In genomic region chr6:46626228-46626909, GRCh38 we compare ENCODE assay signal across 8 cellular contexts. TPM values are rescaled to one million over a fixed set of nuclear protein-coding genes. Genes with fewer than 3 reads are reported as not detected.
DNase-seq lines count a peak whose midpoint lies in the region; ATAC-seq and TF ChIP-seq lines count a peak whose summit lies in the region.

No MANE protein-coding gene starts in this region.

- H3K9me3 Mint-ChIP-seq in neural progenitor cell = no peaks in the 10 kb centered on the region

- POLR2A ChIA-PET in AG04449 (lab: Yijun Ruan, JAX) = no interaction called here
- POLR2A ChIA-PET in Panc1 (lab: Charles Lee) = no interaction called here

- no peak overlapping the region for H3K4me2 ChIP-seq in neural progenitor cell

- H3K4me3 Mint-ChIP-seq in neural progenitor cell = no peak overlapping the region

- no peak overlapping the region for H2AFZ ChIP-seq in neural progenitor cell (replicated peaks)

- H3K9ac ChIP-seq in neural progenitor cell = no peak overlapping the region

- no peaks in the 10 kb centered on the region for H3K4me1 Mint-ChIP-seq in neural progenitor cell

- H3K36me3 ChIP-seq in Panc1 (ENCODE audit: control insufficient read depth, insufficient read depth, low read length) (no peaks in the 10 kb centered on the region), neural progenitor cell (no peaks in the 10 kb centered on the region)

- DNase-seq in AG04449 (ENCODE audit: low read depth, low spot score) = no peak
- DNase-seq in GM12865 (ENCODE audit: low read depth) = peak; percentile 41
- DNase-seq in Panc1 (ENCODE audit: low read depth, low spot score) = no peak
- DNase-seq in epithelial cell of proximal tubule (ENCODE audit: low read depth) = no peak
- DNase-seq in neural progenitor cell (ENCODE audit: low spot score) = peak; percentile 13
- DNase-seq in activated CD8-positive, alpha-beta memory T cell treated with anti-CD3 and anti-CD28 coated beads, Interleukin-2, amount 50 U/mL, for 48 hours = no peak

- H3K4me1 ChIP-seq in Panc1 (ENCODE audit: control insufficient read depth, insufficient read depth, low read length) (no peaks in the 10 kb centered on the region), neural progenitor cell (no peaks in the 10 kb centered on the region)

- H3K4me3 ChIP-seq in AG04449 (ENCODE audit: low read depth, low read length) (no peak overlapping the region), GM12865 (ENCODE audit: low read depth, low read length) (no peak overlapping the region), Panc1 (ENCODE audit: low read depth in 2 of 2, low read length in 2 of 2) (no peak overlapping the region), epithelial cell of proximal tubule (ENCODE audit: low read depth, low read length) (no peak overlapping the region), neural progenitor cell (no peak overlapping the region)

- ATAC-seq in HG03108 (IDR thresholded peaks at IDR 0.05; ENCODE audit: unreplicated experiment) (peak; percentile 63), Panc1 (no peak), GM18498 (IDR thresholded peaks at IDR 0.05; ENCODE audit: unreplicated experiment) (no peak)

- H3K27ac Mint-ChIP-seq in neural progenitor cell = no peak overlapping the region

- CTCF ChIA-PET in AG04449 (lab: Yijun Ruan, JAX) (no interaction called here), Panc1 (lab: Charles Lee) (no interaction called here)

- H3K36me3 Mint-ChIP-seq in neural progenitor cell = no peaks in the 10 kb centered on the region

- no peaks in the 10 kb centered on the region for H4K20me1 ChIP-seq in neural progenitor cell (ENCODE audit: low read depth)

- no peaks in the 10 kb centered on the region for H3K27me3 Mint-ChIP-seq in neural progenitor cell (ENCODE audit: insufficient read depth, low read depth)

- in situ Hi-C loops in Panc1 (cut with HindIII; ENCODE audit: low pct_unique_long_range_greater_than_20kb, low sequenced_read_pairs) = no loop called here

- H3K79me2 ChIP-seq in neural progenitor cell (ENCODE audit: low read depth) = no peaks in the 10 kb centered on the region

- no peaks in the 10 kb centered on the region for H3K27me3 ChIP-seq in Panc1 (ENCODE audit: control insufficient read depth, insufficient read depth, low read length)
- no peaks in the 10 kb centered on the region for H3K27me3 ChIP-seq in neural progenitor cell

- intact Hi-C loops in Panc1 (cut with micrococcal nuclease; ENCODE audit: unreplicated experiment) = loop anchor here (2.0 to 5.0 kb wide), 2 partner anchors 208 to 404 kb away; no protein-coding TSS in a partner anchor

- no peaks in the 10 kb centered on the region for H3F3A ChIP-seq in neural progenitor cell (ENCODE audit: low read depth)

- H3K9me3 ChIP-seq in Panc1 (ENCODE audit: control insufficient read depth, insufficient read depth, low read depth, low read length) = no peaks in the 10 kb centered on the region
- no peaks in the 10 kb centered on the region for H3K9me3 ChIP-seq in neural progenitor cell (ENCODE audit: low read depth)

- H3K27ac ChIP-seq in Panc1 (ENCODE audit: low read length) (no peak overlapping the region), neural progenitor cell (no peak overlapping the region)

- BruUV-seq in Panc1 (replicated peaks; lab: Mats Ljungman, UMichigan) = no TSS peak

- TF ChIP-seq CTCF in AG04449 (IDR thresholded peaks at IDR 0.05; ENCODE audit: insufficient read depth, low read length, missing control alignments) = peak; percentile 28
- peak; percentile 34 for TF ChIP-seq CTCF in GM12865 (IDR thresholded peaks at IDR 0.05; ENCODE audit: insufficient read depth, low read depth, low read length, missing control alignments)
- peak; percentile 67; the same call in 1 of the 2 replicates for TF ChIP-seq CTCF in Panc1 (IDR thresholded peaks at IDR 0.05)
- TF ChIP-seq CTCF in epithelial cell of proximal tubule (conservative IDR thresholded peaks at IDR 0.05; ENCODE audit: low read depth, low read length) = peak; percentile 67
- TF ChIP-seq CTCF in neural progenitor cell (IDR thresholded peaks at IDR 0.05) = peak; percentile 68

RNA-seq across cellular contexts. Expression of gene CYP39A1, which starts 26.2 kb away (rescaled TPM):
- total RNA-seq in Panc1 (2021; ENCODE audit: unreplicated experiment) (0.72 TPM), epithelial cell of proximal tubule (1.3 and 1.7 TPM in 2 replicates), neural progenitor cell (ENCODE audit: low replicate concordance) (4.5 and 7.1 TPM in 2 replicates)
- not detected for polyA plus RNA-seq in Panc1 (2012; ENCODE audit: insufficient read length)

RNA-seq across cellular contexts. Expression of gene SLC25A27, which starts 26.4 kb away (rescaled TPM):
- total RNA-seq in Panc1 (2021; ENCODE audit: unreplicated experiment) (0.77 TPM), epithelial cell of proximal tubule (1.7 and 5.1 TPM in 2 replicates), neural progenitor cell (ENCODE audit: low replicate concordance) (25.9 and 47.7 TPM in 2 replicates)
- 1.3 TPM for polyA plus RNA-seq in Panc1 (2012; ENCODE audit: insufficient read length)

Comparison
In these comparisons a context has a peak if more than half of its experiments do, and no peak if none do; other contexts are left out.
1. DNase-seq: peak in GM12865 (single experiment) and neural progenitor cell (single experiment); none in AG04449 (single experiment), Panc1 (single experiment), epithelial cell of proximal tubule (single experiment) and activated CD8-positive, alpha-beta memory T cell treated with anti-CD3 and anti-CD28 coated beads, Interleukin-2, amount 50 U/mL, for 48 hours (single experiment).
2. Peak in every context shown above with its lines, with median percentiles within 50 percentile points of each other: CTCF ChIP-seq.